2 cellular contexts compared by ENCODE assay signal in the genomic region with DNA sequence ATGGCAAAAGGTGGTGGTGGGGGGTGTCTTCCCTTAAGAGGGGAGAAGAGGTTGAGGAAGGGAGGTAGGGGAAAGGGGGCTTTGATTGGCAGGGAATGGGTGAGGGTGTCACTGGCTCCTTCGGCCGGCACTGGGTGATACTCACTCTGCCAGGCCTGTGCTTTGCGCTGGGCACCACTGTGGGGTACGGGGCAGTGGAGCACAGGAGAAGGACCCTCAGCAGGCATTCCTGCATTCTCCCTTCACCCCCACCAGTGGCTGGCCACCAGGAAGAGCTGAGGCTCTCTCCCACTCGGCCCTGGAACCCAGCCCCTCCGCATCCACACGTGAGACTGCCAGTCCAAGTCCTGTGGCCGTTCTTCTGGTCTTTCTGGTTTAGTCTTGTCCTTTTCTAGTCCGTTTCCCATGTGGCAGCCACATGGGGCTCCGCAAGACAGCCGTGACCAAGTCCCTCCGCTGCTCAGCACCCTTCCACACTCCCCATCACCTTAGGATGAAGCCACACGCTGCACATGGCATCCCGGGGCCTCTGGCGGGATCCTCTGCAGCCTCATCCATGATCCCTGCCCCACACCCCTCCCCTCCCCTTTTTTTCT.
TF ChIP-seq lines count a peak whose summit lies in the region.

No MANE protein-coding gene starts in this region.

TF ChIP-seq in liver, 16 proteins besides CTCF, POLR2A, EP300 and RAD21:
- TF ChIP-seq TAF1 (conservative IDR thresholded peaks at IDR 0.05) (no peak), EGR1 (IDR thresholded peaks at IDR 0.05; ENCODE audit: low read depth in 2 of 2) (no peak), HNF4A (conservative IDR thresholded peaks at IDR 0.05) (no peak), NR2F2 (IDR thresholded peaks at IDR 0.05) (no peak), YY1 (IDR thresholded peaks at IDR 0.05) (no peak), GABPA (IDR thresholded peaks at IDR 0.05 in 1 of 2, conservative IDR thresholded peaks at IDR 0.05 in 1 of 2) (no peak), SP1 (IDR thresholded peaks at IDR 0.05) (no peak), JUND (IDR thresholded peaks at IDR 0.05) (no peak), RXRA (IDR thresholded peaks at IDR 0.05) (no peak), HNF4G (IDR thresholded peaks at IDR 0.05) (no peak), FOXA1 (IDR thresholded peaks at IDR 0.05) (no peak), FOXA2 (IDR thresholded peaks at IDR 0.05) (no peak)
- TF ChIP-seq, protein P1, sequence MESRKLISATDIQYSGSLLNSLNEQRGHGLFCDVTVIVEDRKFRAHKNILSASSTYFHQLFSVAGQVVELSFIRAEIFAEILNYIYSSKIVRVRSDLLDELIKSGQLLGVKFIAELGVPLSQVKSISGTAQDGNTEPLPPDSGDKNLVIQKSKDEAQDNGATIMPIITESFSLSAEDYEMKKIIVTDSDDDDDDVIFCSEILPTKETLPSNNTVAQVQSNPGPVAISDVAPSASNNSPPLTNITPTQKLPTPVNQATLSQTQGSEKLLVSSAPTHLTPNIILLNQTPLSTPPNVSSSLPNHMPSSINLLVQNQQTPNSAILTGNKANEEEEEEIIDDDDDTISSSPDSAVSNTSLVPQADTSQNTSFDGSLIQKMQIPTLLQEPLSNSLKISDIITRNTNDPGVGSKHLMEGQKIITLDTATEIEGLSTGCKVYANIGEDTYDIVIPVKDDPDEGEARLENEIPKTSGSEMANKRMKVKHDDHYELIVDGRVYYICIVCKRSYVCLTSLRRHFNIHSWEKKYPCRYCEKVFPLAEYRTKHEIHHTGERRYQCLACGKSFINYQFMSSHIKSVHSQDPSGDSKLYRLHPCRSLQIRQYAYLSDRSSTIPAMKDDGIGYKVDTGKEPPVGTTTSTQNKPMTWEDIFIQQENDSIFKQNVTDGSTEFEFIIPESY (IDR thresholded peaks at IDR 0.05) = no peak
- TF ChIP-seq, protein P2, sequence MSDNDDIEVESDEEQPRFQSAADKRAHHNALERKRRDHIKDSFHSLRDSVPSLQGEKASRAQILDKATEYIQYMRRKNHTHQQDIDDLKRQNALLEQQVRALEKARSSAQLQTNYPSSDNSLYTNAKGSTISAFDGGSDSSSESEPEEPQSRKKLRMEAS (IDR thresholded peaks at IDR 0.05) = no peak
- TF ChIP-seq, protein P3, sequence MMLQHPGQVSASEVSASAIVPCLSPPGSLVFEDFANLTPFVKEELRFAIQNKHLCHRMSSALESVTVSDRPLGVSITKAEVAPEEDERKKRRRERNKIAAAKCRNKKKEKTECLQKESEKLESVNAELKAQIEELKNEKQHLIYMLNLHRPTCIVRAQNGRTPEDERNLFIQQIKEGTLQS (IDR thresholded peaks at IDR 0.05) = no peak
- TF ChIP-seq, protein P4, sequence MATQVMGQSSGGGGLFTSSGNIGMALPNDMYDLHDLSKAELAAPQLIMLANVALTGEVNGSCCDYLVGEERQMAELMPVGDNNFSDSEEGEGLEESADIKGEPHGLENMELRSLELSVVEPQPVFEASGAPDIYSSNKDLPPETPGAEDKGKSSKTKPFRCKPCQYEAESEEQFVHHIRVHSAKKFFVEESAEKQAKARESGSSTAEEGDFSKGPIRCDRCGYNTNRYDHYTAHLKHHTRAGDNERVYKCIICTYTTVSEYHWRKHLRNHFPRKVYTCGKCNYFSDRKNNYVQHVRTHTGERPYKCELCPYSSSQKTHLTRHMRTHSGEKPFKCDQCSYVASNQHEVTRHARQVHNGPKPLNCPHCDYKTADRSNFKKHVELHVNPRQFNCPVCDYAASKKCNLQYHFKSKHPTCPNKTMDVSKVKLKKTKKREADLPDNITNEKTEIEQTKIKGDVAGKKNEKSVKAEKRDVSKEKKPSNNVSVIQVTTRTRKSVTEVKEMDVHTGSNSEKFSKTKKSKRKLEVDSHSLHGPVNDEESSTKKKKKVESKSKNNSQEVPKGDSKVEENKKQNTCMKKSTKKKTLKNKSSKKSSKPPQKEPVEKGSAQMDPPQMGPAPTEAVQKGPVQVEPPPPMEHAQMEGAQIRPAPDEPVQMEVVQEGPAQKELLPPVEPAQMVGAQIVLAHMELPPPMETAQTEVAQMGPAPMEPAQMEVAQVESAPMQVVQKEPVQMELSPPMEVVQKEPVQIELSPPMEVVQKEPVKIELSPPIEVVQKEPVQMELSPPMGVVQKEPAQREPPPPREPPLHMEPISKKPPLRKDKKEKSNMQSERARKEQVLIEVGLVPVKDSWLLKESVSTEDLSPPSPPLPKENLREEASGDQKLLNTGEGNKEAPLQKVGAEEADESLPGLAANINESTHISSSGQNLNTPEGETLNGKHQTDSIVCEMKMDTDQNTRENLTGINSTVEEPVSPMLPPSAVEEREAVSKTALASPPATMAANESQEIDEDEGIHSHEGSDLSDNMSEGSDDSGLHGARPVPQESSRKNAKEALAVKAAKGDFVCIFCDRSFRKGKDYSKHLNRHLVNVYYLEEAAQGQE (IDR thresholded peaks at IDR 0.05) = no peak

TF ChIP-seq in HepG2, 621 proteins besides CTCF, POLR2A, EP300 and RAD21:
- TF ChIP-seq, protein P5, sequence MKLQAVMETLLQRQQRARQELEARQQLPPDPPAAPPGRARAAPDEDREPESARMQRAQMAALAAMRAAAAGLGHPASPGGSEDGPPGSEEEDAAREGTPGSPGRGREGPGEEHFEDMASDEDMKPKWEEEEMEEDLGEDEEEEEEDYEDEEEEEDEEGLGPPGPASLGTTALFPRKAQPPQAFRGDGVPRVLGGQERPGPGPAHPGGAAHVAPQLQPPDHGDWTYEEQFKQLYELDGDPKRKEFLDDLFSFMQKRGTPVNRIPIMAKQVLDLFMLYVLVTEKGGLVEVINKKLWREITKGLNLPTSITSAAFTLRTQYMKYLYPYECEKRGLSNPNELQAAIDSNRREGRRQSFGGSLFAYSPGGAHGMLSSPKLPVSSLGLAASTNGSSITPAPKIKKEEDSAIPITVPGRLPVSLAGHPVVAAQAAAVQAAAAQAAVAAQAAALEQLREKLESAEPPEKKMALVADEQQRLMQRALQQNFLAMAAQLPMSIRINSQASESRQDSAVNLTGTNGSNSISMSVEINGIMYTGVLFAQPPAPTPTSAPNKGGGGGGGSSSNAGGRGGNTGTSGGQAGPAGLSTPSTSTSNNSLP (IDR thresholded peaks at IDR 0.05; ENCODE audit: low read depth, low read length) = no peak
- TF ChIP-seq, protein P6, sequence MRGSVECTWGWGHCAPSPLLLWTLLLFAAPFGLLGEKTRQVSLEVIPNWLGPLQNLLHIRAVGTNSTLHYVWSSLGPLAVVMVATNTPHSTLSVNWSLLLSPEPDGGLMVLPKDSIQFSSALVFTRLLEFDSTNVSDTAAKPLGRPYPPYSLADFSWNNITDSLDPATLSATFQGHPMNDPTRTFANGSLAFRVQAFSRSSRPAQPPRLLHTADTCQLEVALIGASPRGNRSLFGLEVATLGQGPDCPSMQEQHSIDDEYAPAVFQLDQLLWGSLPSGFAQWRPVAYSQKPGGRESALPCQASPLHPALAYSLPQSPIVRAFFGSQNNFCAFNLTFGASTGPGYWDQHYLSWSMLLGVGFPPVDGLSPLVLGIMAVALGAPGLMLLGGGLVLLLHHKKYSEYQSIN (CRISPR knock-in tag; IDR thresholded peaks at IDR 0.05; ENCODE audit: borderline replicate concordance) = no peak
- no peak for TF ChIP-seq MAFG (CRISPR knock-in tag; IDR thresholded peaks at IDR 0.05)
